8 cellular contexts compared by ENCODE assay signal in genomic region chr10:63267414-63268138, GRCh38.
A peak's percentile ranks its signal among the peaks of the same experiment; 100 is the strongest.
DNase-seq lines count a peak whose midpoint lies in the region; ATAC-seq and TF ChIP-seq lines count a peak whose summit lies in the region.

No MANE protein-coding gene starts in this region.

- no peak for TF ChIP-seq RAD21 in liver (IDR thresholded peaks at IDR 0.05)

- H4K8ac ChIP-seq in H9 (replicated peaks; ENCODE audit: insufficient read length, low read depth, low read length), result no peak overlapping the region

- peak overlapping the region; percentile 24 for H2BK120ac ChIP-seq in H9 (ENCODE audit: low read depth, low read length, poor library complexity, severe bottlenecking)

- peak overlapping the region; percentile 65 for H3K18ac ChIP-seq in H9 (ENCODE audit: insufficient read length, low read depth, low read length)

- no CpG with 5 or more reads among the region's 6 CpGs for WGBS in H9 (ENCODE audit: extremely low coverage, insufficient read length, low lambda C conversion rate)
- under 1% methylated on average over 6 of the region's 6 CpGs for WGBS in liver

- H3K9me3 Mint-ChIP-seq in H9, result peaks cover 3% of the 10 kb centered on the region in 2 experiments; a peak in 1 of 5 replicates

- peak; percentile 23 for DNase-seq in COLO829 (ENCODE audit: low spot score)
- DNase-seq in H9, result no peak
- DNase-seq in RKO (ENCODE audit: low spot score), result peak; percentile 93
- DNase-seq in colonic mucosa, result peak; percentile 44
- DNase-seq in superior temporal gyrus (ENCODE audit: extremely low spot score), result peak; percentile 69
- DNase-seq in epidermal melanocyte (ENCODE audit: insufficient read length, low spot score), result no peak

- peak overlapping the region; percentile 48 for H3K4me3 ChIP-seq in colonic mucosa
- H3K4me3 ChIP-seq in liver (ENCODE audit: low read depth in 1 of 3, low read length in 3 of 3), result peak overlapping the region; percentile 64 to 89 (median 79)

- H2BK12ac ChIP-seq in H9 (ENCODE audit: insufficient read length, low read depth, low read length), result no peak overlapping the region

- H3K79me2 ChIP-seq in H9 (ENCODE audit: insufficient read depth, low read length), result peaks cover 24% of the 10 kb centered on the region; the same call in 1 of the 2 replicates

- H2AK5ac ChIP-seq in H9 (ENCODE audit: insufficient read length, low read length), result no peak overlapping the region

- H3K4me1 ChIP-seq in H9 (ENCODE audit: insufficient read depth, low read length) (no peaks in the 10 kb centered on the region), colonic mucosa (peaks cover 4% of the 10 kb centered on the region), liver (ENCODE audit: control insufficient read depth in 4 of 4, insufficient read depth in 4 of 4, low read length in 3 of 4) (peaks cover 3 to 22% (median 12%) of the 10 kb centered on the region in 4 donors)

- no peaks in the 10 kb centered on the region for H3K27me3 Mint-ChIP-seq in H9 (ENCODE audit: low read depth)

- H3K9ac ChIP-seq in H9 (ENCODE audit: extremely low read depth, insufficient read length, low read length) (peak overlapping the region; percentile 83), colonic mucosa (ENCODE audit: low read depth in 2 of 2, low read length in 2 of 2) (peak overlapping the region; percentile 5 to 91), liver (ENCODE audit: low read depth in 1 of 2, low read length in 2 of 2) (peak overlapping the region; percentile 92 to 94)

- peak overlapping the region; percentile 95 to 99 for H3K4me3 Mint-ChIP-seq in H9

- intact Hi-C loops in colonic mucosa (cut with DNase I), result no loop called here

- no peak overlapping the region for H3T11ph ChIP-seq in H9 (ENCODE audit: low read length)

- H3K14ac ChIP-seq in H9 (ENCODE audit: insufficient read depth, low read length), result peak overlapping the region; percentile 21; the same call in 1 of the 2 replicates

- no peaks in the 10 kb centered on the region for H3K79me1 ChIP-seq in H9 (ENCODE audit: insufficient read depth, low read depth, low read length, poor library complexity, severe bottlenecking)

- no peak overlapping the region for H4K91ac ChIP-seq in H9 (ENCODE audit: insufficient read length, low read depth, low read length)

- no peaks in the 10 kb centered on the region for H3K9me3 ChIP-seq in H9 (ENCODE audit: control insufficient read depth, low read depth, low read length)
- H3K9me3 ChIP-seq in colonic mucosa, result no peaks in the 10 kb centered on the region
- H3K9me3 ChIP-seq in liver (ENCODE audit: control insufficient read depth in 4 of 4, low read length in 3 of 4), result no peaks in the 10 kb centered on the region

- H3K36me3 ChIP-seq in colonic mucosa (no peaks in the 10 kb centered on the region), liver (ENCODE audit: control insufficient read depth in 4 of 4, insufficient read depth in 3 of 4, low read depth in 1 of 4, low read length in 3 of 4) (no peaks in the 10 kb centered on the region)

- H3K36me3 Mint-ChIP-seq in H9 (ENCODE audit: insufficient read depth in 1 of 3, low read depth in 3 of 3), result peaks cover 26 to 29% (median 28%) of the 10 kb centered on the region in 3 experiments

- ATAC-seq in GM18907 (IDR thresholded peaks at IDR 0.05; ENCODE audit: unreplicated experiment), result no peak

- H3K4me2 ChIP-seq in H9 (ENCODE audit: insufficient read depth, insufficient read length, low read length), result no peak overlapping the region

- H4K5ac ChIP-seq in H9 (ENCODE audit: insufficient read length, low read depth, low read length), result no peak overlapping the region

- no peaks in the 10 kb centered on the region for H4K20me1 ChIP-seq in H9 (ENCODE audit: control insufficient read depth, insufficient read depth, insufficient read length)

- no peak overlapping the region for H3K56ac ChIP-seq in H9 (ENCODE audit: insufficient read length, low read depth, low read length)

- H3K23me2 ChIP-seq in H9 (ENCODE audit: insufficient read length, low read depth, low read length, poor library complexity, severe bottlenecking), result no peaks in the 10 kb centered on the region

- H3K27ac Mint-ChIP-seq in H9, result peak overlapping the region; percentile 100

- H2AFZ ChIP-seq in H9 (ENCODE audit: low read length), result no peak overlapping the region

- TF ChIP-seq CTCF in H9 (conservative IDR thresholded peaks at IDR 0.05) (no peak), colonic mucosa (IDR thresholded peaks at IDR 0.05) (no peak), liver (IDR thresholded peaks at IDR 0.05; ENCODE audit: low read depth, low read length, missing input control) (no peak)

- no peak overlapping the region; the same call in 1 of the 2 replicates for H3K4ac ChIP-seq in H9 (ENCODE audit: low read depth, low read length)

- H3K4me1 Mint-ChIP-seq in H9, result peaks cover 10 to 16% of the 10 kb centered on the region in 2 experiments

- no peak overlapping the region for H2BK15ac ChIP-seq in H9 (ENCODE audit: low read depth, low read length)

- H3K27me3 ChIP-seq in H9 (ENCODE audit: insufficient read depth, low read length) (no peaks in the 10 kb centered on the region), colonic mucosa (no peaks in the 10 kb centered on the region), liver (ENCODE audit: control insufficient read depth in 4 of 4, insufficient read depth in 4 of 4, low read length in 3 of 4) (no peaks in the 10 kb centered on the region)

- H2BK5ac ChIP-seq in H9 (ENCODE audit: insufficient read length, low read length), result no peak overlapping the region

- H2BK20ac ChIP-seq in H9 (ENCODE audit: low read depth, low read length, poor library complexity, severe bottlenecking), result no peak overlapping the region

- H3K27ac ChIP-seq in H9 (ENCODE audit: insufficient read length, low read depth, low read length) (peak overlapping the region; percentile 97), colonic mucosa (peak overlapping the region; percentile 92), liver (ENCODE audit: low read depth in 1 of 2, low read length in 2 of 2) (peak overlapping the region; percentile 80 to 96)

- H3K23ac ChIP-seq in H9 (ENCODE audit: insufficient read length, low read depth, low read length), result no peak overlapping the region

TF ChIP-seq in liver, 16 proteins besides CTCF, POLR2A, EP300 and RAD21:
- TF ChIP-seq YY1 (IDR thresholded peaks at IDR 0.05), result peak; percentile 57
- no peak for TF ChIP-seq HNF4A (conservative IDR thresholded peaks at IDR 0.05)

Comparison
In these comparisons a context has a peak if more than half of its experiments do, and no peak if none do; other contexts are left out.
1. DNase-seq: peak in COLO829 (single experiment), RKO (single experiment), colonic mucosa (single experiment) and superior temporal gyrus (single experiment); none in H9 (single experiment) and epidermal melanocyte (single experiment).
2. Peak in every context shown above with its lines, with median percentiles within 50 percentile points of each other: H3K27ac ChIP-seq and H3K9ac ChIP-seq.